ENCODE assay signal across 23 cellular contexts in the genomic region with DNA sequence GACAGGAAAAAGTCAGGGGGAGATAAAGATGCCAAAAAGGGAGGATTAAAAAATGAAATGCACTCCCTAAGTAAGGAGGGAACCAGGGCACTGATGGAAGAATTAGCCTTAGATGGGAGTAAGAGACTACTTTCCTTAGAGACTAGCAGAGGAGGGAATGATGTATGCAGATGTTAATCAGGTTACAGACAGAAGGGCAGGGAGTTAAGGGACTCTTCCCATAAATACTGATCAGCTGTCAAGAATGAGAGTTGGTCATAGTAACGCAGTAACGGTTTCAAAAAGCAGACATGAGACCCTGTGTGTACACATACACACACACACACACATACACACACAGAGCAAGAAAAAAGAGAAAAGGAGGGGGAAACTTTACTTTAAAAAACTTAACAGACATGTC.
"Had no signal": no experiment of that assay in that cellular context is flagged by ENCODE, and none has a peak within 500 bp of the region (broad histone marks: within the 10 kb centered on the region; RNA-seq: fewer than 3 reads in every experiment).

No MANE protein-coding gene starts in this region.

- ATAC-seq: activated CD8-positive, alpha-beta memory T cell treated with anti-CD3 and anti-CD28 coated beads, Interleukin-2, amount 10 ng/mL, durations not matched to agents 7 days and 5 days; body of pancreas; esophagus mucosa; natural killer cell treated with Interleukin-12 subunit alpha and Interleukin-12 subunit beta and Interleukin-15 and Interleukin-18, amount 100 ng/mL, for 72 hours; psoas muscle; sciatic nerve; stimulated activated naive CD8-positive, alpha-beta T cell treated with anti-CD3 and anti-CD28 coated beads, Interleukin-15, amount 100 ng/mL, for 72 hours; T-cell had no signal

- H3K4me1 ChIP-seq: colonic mucosa had no signal

- H3K36me3 ChIP-seq: colonic mucosa had no signal

- H3K27me3 ChIP-seq: body of pancreas, colonic mucosa had no signal

- FAIRE-seq: endometrium had no signal

- H3K4me3 ChIP-seq: body of pancreas, colonic mucosa, psoas muscle had no signal

- H3K9me3 ChIP-seq: body of pancreas, colonic mucosa, psoas muscle had no signal

- H3K27ac ChIP-seq: body of pancreas, colonic mucosa, psoas muscle had no signal

- DNase-seq: activated CD4-positive, alpha-beta memory T cell treated with anti-CD3 and anti-CD28 coated beads for 36 hours; activated CD4-positive, alpha-beta T cell treated with anti-CD3 and anti-CD28 coated beads for 1 hour; activated CD8-positive, alpha-beta memory T cell treated with anti-CD3 and anti-CD28 coated beads, Interleukin-2, amount 10 ng/mL, durations not matched to agents 7 days and 5 days; activated T-cell treated with anti-CD3 and anti-CD28 coated beads, Interleukin-2, amount 50 U/mL, for 1 hour; amygdala; body of pancreas; central memory CD4-positive, alpha-beta T cell; colonic mucosa; foreskin fibroblast; glutamatergic neuron; hypothalamus; kidney glomerular epithelial cell; mesendoderm; occipital lobe; psoas muscle; stimulated activated CD4-positive, alpha-beta T cell treated with anti-CD3 and anti-CD28 coated beads, Interleukin-1b, Interleukin-23, amount 100 ng/mL, for 48 hours; stimulated activated naive CD8-positive, alpha-beta T cell treated with anti-CD3 and anti-CD28 coated beads, Interleukin-15, amount 100 ng/mL, for 72 hours; T-cell; T-helper 9 cell had no signal
